17 cellular contexts compared by ENCODE assay signal in the genomic region with DNA sequence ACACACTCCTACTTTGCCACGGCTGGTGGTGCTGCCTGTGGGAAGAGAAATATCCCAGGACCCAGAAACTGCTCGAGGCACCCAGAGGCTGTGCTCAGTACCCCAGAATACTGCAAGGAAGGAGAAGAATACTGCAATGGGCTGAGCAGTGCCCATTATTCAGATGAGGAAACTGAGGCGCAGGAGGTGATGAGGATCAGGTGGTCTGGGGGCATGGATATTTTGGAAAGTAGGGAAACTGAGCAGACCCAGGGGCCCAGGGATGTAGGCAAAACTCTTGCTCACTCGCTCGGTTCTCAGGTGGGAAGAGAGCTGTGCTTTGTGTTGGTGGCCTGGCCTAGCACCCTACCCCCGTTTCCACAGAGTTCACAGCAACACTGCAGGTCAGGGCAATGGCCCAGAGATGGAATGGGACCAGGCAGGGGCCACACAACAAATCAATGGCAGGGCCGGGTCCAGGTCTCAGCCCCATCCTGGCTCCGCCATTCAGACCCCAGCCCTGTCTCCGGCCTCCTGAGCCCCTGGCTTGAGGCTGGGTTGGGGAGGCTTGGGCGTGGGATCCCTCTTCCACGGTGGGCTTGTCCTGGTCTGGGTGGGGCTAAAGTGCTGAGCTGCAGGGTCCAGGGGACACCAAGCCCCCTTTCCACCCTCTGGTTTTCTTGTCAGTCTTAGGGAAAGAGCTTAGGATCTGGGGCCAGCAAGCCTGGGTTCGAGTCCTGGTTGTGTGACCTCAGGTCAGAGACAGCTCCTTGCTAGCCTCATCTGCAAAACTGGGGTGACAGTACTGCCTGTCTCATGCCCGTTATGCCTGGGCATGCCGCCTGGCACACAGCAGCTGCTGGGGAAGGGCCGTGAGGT. TPM values are rescaled to one million over a fixed set of nuclear protein-coding genes. Genes with fewer than 3 reads are reported as not detected.
A peak's percentile ranks its signal among the peaks of the same experiment; 100 is the strongest.
DNase-seq lines count a peak whose midpoint lies in the region; ATAC-seq and TF ChIP-seq lines count a peak whose summit lies in the region.
"Had no signal": no experiment of that assay in that cellular context is flagged by ENCODE, and none has a peak within 500 bp of the region (broad histone marks: within the 10 kb centered on the region; RNA-seq: fewer than 3 reads in every experiment).

No MANE protein-coding gene starts in this region.

- DNase-seq in activated CD4-positive, CD25-positive, alpha-beta regulatory T cell treated with anti-CD3 and anti-CD28 coated beads, Interleukin-2, amount 50 U/mL, for 72 hours = peak; percentile 41
- DNase-seq in activated CD4-positive, CD25-positive, alpha-beta regulatory T cell (lab: John Stamatoyannopoulos, UW) = no peak
- DNase-seq in islet precursor cell = peak; percentile 43
- peak; percentile 1 to 34 for DNase-seq in stimulated activated effector memory CD8-positive, alpha-beta T cell treated with anti-CD3 and anti-CD28 coated beads, Interleukin-12 subunit alpha, Interleukin-12 subunit beta, amount 100 ng/mL, for 72 hours (ENCODE audit: low spot score in 2 of 2)
- DNase-seq in occipital lobe (lab: John Stamatoyannopoulos, UW) = no peak
- DNase-seq: body of pancreas, DMS 273 treated with DMSO at 0.1 percent for 48 hours, mammary epithelial cell, NCI-H1436 treated with DMSO at 0.1 percent for 48 hours, NCI-H82 had no signal

- H3K36me3 Mint-ChIP-seq in stimulated activated effector memory CD8-positive, alpha-beta T cell treated with anti-CD3 and anti-CD28 coated beads, Interleukin-12 subunit alpha, Interleukin-12 subunit beta, amount 100 ng/mL, for 72 hours = peaks cover 13% of the 10 kb centered on the region

- no peak overlapping the region for H3K4me3 ChIP-seq in OCI-LY3 (ENCODE audit: low read length)
- H3K4me3 ChIP-seq: body of pancreas had no signal

- no peaks in the 10 kb centered on the region for H3K9me3 Mint-ChIP-seq in stimulated activated effector memory CD8-positive, alpha-beta T cell treated with anti-CD3 and anti-CD28 coated beads, Interleukin-12 subunit alpha, Interleukin-12 subunit beta, amount 100 ng/mL, for 72 hours

- H3K36me3 ChIP-seq in OCI-LY3 (replicated peaks; ENCODE audit: low read depth, low read length) = no peaks in the 10 kb centered on the region

- H3K4me3 Mint-ChIP-seq in stimulated activated effector memory CD8-positive, alpha-beta T cell treated with anti-CD3 and anti-CD28 coated beads, Interleukin-12 subunit alpha, Interleukin-12 subunit beta, amount 100 ng/mL, for 72 hours = peak overlapping the region; percentile 34

- H3K4me2 ChIP-seq in OCI-LY3 (ENCODE audit: low read length) = peak overlapping the region; percentile 79

- H3K27me3 ChIP-seq in OCI-LY3 (ENCODE audit: low read depth, low read length) = no peaks in the 10 kb centered on the region
- H3K27me3 ChIP-seq: body of pancreas had no signal

- H3K79me2 ChIP-seq in OCI-LY3 (ENCODE audit: low read length) = no peaks in the 10 kb centered on the region

- no peak for TF ChIP-seq CTCF in OCI-LY3 (IDR thresholded peaks at IDR 0.05; ENCODE audit: low read depth, low read length)

- H2AFZ ChIP-seq in OCI-LY3 (ENCODE audit: low read depth, low read length) = peak overlapping the region; percentile 40; the same call in 1 of the 2 replicates

- ATAC-seq in stimulated activated effector memory CD8-positive, alpha-beta T cell treated with anti-CD3 and anti-CD28 coated beads, Interleukin-12 subunit alpha, Interleukin-12 subunit beta, amount 100 ng/mL, for 72 hours = no peak
- ATAC-seq in HG03135 (IDR thresholded peaks at IDR 0.05; ENCODE audit: unreplicated experiment) = no peak
- ATAC-seq in GM19463 (IDR thresholded peaks at IDR 0.05; ENCODE audit: unreplicated experiment) = no peak
- ATAC-seq: body of pancreas, Right ventricle myocardium inferior had no signal

- peak overlapping the region; percentile 90 for H3K9ac ChIP-seq in OCI-LY3 (ENCODE audit: low read length)

- H3K27ac ChIP-seq in OCI-LY3 (ENCODE audit: low read length) = peak overlapping the region; percentile 98
- H3K27ac ChIP-seq: body of pancreas, epithelial cell of prostate had no signal

- H3K4me1 ChIP-seq in OCI-LY3 (ENCODE audit: low read length) = peaks cover 61% of the 10 kb centered on the region
- H3K4me1 ChIP-seq: body of pancreas had no signal

- H4K20me1 ChIP-seq in OCI-LY3 (ENCODE audit: insufficient read depth, low read length) = no peaks in the 10 kb centered on the region

- no peaks in the 10 kb centered on the region for H3K9me3 ChIP-seq in OCI-LY3 (ENCODE audit: insufficient read depth, low read length)
- H3K9me3 ChIP-seq: body of pancreas had no signal

- H3K27ac Mint-ChIP-seq in stimulated activated effector memory CD8-positive, alpha-beta T cell treated with anti-CD3 and anti-CD28 coated beads, Interleukin-12 subunit alpha, Interleukin-12 subunit beta, amount 100 ng/mL, for 72 hours = no peak overlapping the region

- H3K4me1 Mint-ChIP-seq in stimulated activated effector memory CD8-positive, alpha-beta T cell treated with anti-CD3 and anti-CD28 coated beads, Interleukin-12 subunit alpha, Interleukin-12 subunit beta, amount 100 ng/mL, for 72 hours = peaks cover 65% of the 10 kb centered on the region

RNA-seq across cellular contexts. Expression of a gene that starts 33.9 kb away (rescaled TPM):
- not detected for total RNA-seq in occipital lobe
- total RNA-seq: A172, body of pancreas, mammary epithelial cell, Right ventricle myocardium inferior, temporal lobe had no signal

RNA-seq across cellular contexts. Expression of a gene that starts 37.2 kb away (rescaled TPM):
- 0.31 TPM for total RNA-seq in occipital lobe
- total RNA-seq: A172, body of pancreas, mammary epithelial cell, Right ventricle myocardium inferior, temporal lobe had no signal

Comparison
In these comparisons a context has a peak if more than half of its experiments do, and no peak if none do; other contexts are left out.
1. DNase-seq: peak in activated CD4-positive, CD25-positive, alpha-beta regulatory T cell treated with anti-CD3 and anti-CD28 coated beads, Interleukin-2, amount 50 U/mL, for 72 hours (single experiment), islet precursor cell (single experiment) and stimulated activated effector memory CD8-positive, alpha-beta T cell treated with anti-CD3 and anti-CD28 coated beads, Interleukin-12 subunit alpha, Interleukin-12 subunit beta, amount 100 ng/mL, for 72 hours (2 of 2); none in activated CD4-positive, CD25-positive, alpha-beta regulatory T cell (0 of 4) and occipital lobe (single experiment).